In the genomic region with DNA sequence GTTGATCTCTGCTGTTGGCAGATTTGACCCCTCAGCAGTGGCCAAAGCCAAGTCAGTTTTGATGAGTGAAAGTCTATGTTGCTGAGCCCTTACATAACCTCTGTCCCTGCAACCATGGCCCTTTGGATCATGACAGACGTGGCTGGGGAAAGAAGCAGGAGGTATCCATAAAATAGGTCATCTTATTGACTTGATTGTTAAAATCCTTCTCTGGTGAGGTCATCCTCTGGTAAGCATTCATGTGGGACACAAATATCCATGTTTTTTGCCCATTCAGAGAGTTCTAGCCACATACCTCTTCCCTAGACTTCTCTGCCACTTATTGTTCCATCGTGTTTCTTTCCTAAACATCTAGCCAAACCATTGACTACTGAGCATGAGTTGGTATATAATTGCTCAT, we compare ENCODE assay signal across 20 cellular contexts.
"Had no signal": no experiment of that assay in that cellular context is flagged by ENCODE, and none has a peak within 500 bp of the region (broad histone marks: within the 10 kb centered on the region; RNA-seq: fewer than 3 reads in every experiment).

No MANE protein-coding gene starts in this region.

- H3K36me3 ChIP-seq: esophagus muscularis mucosa, gastroesophageal sphincter, left lung, lower lobe of right lung had no signal

- H3K4me3 ChIP-seq: dorsolateral prefrontal cortex, esophagus muscularis mucosa, gastroesophageal sphincter, left lung, lower lobe of right lung, psoas muscle, skin epidermis had no signal

- H3K9ac ChIP-seq: parathyroid adenoma had no signal

- H3K4me1 ChIP-seq: esophagus muscularis mucosa, gastroesophageal sphincter, left lung, lower lobe of right lung, parathyroid adenoma, psoas muscle had no signal

- H3K27me3 ChIP-seq: esophagus muscularis mucosa, gastroesophageal sphincter, left lung had no signal

- DNase-seq: cortex of kidney; dorsolateral prefrontal cortex; effector CD8-positive, alpha-beta T cell; foreskin fibroblast; glutamatergic neuron; islet precursor cell; left lung; lower lobe of right lung; midbrain; naive B cell; psoas muscle; stimulated activated CD4-positive, alpha-beta T cell treated with anti-CD3 and anti-CD28 coated beads, Interleukin-2, amount 100 ng/mL, for 24 hours; stimulated activated CD4-positive, alpha-beta T cell treated with anti-CD3 and anti-CD28 coated beads, Interleukin-4, amount 100 ng/mL, for 4 hours; stimulated activated naive B cell treated with anti-CD40 and anti-IgM and Interleukin-4, amounts not matched to agents 10 μg/mL and 1 μg/mL and 100 μg/mL, for 72 hours; stimulated activated naive CD8-positive, alpha-beta T cell treated with anti-CD3 and anti-CD28 coated beads, Interleukin-15, amount 100 ng/mL, for 72 hours; substantia nigra had no signal

- H2AFZ ChIP-seq: parathyroid adenoma had no signal

- H3K9me3 ChIP-seq: esophagus muscularis mucosa, gastroesophageal sphincter, lower lobe of right lung, psoas muscle had no signal

- H3K79me2 ChIP-seq: parathyroid adenoma had no signal

- H3K27ac ChIP-seq: dorsolateral prefrontal cortex, esophagus muscularis mucosa, gastroesophageal sphincter, left lung, lower lobe of right lung, parathyroid adenoma, psoas muscle had no signal
